17 cellular contexts compared by ENCODE assay signal in the genomic region with DNA sequence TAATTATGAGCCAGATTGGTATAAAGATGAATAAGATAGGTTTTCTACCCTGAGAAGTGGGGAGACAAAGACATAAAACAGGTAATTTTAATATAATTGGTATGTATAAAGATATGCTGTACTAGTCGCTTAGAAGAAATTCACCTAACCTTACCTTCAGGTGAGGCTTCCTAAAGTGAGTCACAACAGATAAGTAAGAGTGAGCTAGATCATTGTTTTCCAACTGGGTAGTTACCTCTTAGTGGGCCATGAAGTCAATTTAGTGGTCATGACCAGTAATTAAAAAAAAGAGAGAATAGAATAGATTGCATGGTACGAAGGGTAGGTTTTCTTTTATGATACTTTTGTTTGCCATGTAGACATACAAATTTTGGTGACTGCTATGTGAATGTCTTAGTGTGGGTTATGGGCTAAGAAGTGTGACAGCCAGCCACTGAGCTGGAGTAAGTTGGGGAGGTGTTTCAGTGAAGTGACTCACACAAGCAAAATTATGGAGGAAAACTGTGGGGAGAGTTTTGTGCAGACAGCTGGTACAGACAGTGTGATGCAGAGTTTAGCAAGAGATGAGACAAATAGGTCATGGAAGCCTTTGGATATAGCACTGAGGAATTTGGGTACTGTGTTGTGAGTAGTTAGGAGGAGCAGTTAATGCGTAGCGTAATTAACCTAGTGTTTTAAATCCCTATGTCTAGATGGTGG. TPM values are rescaled to one million over a fixed set of nuclear protein-coding genes. Genes with fewer than 3 reads are reported as not detected.
DNase-seq lines count a peak whose midpoint lies in the region; ATAC-seq and TF ChIP-seq lines count a peak whose summit lies in the region.
"Had no signal": no experiment of that assay in that cellular context is flagged by ENCODE, and none has a peak within 500 bp of the region (broad histone marks: within the 10 kb centered on the region; RNA-seq: fewer than 3 reads in every experiment).

No MANE protein-coding gene starts in this region.

- H3K79me2 ChIP-seq in GM23248 (ENCODE audit: insufficient read depth), result peaks cover 87% of the 10 kb centered on the region

- H3K27me3 Mint-ChIP-seq in activated naive CD8-positive, alpha-beta T cell treated with anti-CD3 and anti-CD28 coated beads, Interleukin-2, amount 50 U/mL, for 24 hours, result no peaks in the 10 kb centered on the region

- H3K9me3 ChIP-seq in GM23248 (ENCODE audit: low read depth), result no peaks in the 10 kb centered on the region
- H3K9me3 ChIP-seq in mucosa of descending colon, result no peaks in the 10 kb centered on the region
- H3K9me3 ChIP-seq: stomach had no signal

- no peak overlapping the region for H3K9ac ChIP-seq in GM23248
- H3K9ac ChIP-seq: KMS-11 had no signal

- no peaks in the 10 kb centered on the region for H3K9me2 ChIP-seq in GM23248 (ENCODE audit: insufficient read depth)

- peaks cover 36% of the 10 kb centered on the region for H3F3A ChIP-seq in GM23248 (ENCODE audit: insufficient read depth)

- H3K4me2 ChIP-seq in GM23248 (ENCODE audit: unreplicated experiment), result no peak overlapping the region
- H3K4me2 ChIP-seq: KMS-11 had no signal

- no peaks in the 10 kb centered on the region for H4K20me1 ChIP-seq in GM23248 (ENCODE audit: insufficient read depth)

- no peak overlapping the region for H3K4me3 Mint-ChIP-seq in activated naive CD8-positive, alpha-beta T cell treated with anti-CD3 and anti-CD28 coated beads, Interleukin-2, amount 50 U/mL, for 24 hours

- H3K9me3 Mint-ChIP-seq in activated naive CD8-positive, alpha-beta T cell treated with anti-CD3 and anti-CD28 coated beads, Interleukin-2, amount 50 U/mL, for 24 hours, result no peaks in the 10 kb centered on the region

- in situ Hi-C loops in GM23248 (cut with MboI), result no loop called here

- H3K4me3 ChIP-seq in GM23248 (no peak overlapping the region), mucosa of descending colon (no peak overlapping the region)
- H3K4me3 ChIP-seq: stomach had no signal

- intact Hi-C loops in mucosa of descending colon (cut with DNase I, micrococcal nuclease), result no loop called here

- no peak for TF ChIP-seq CTCF in mucosa of descending colon (IDR thresholded peaks at IDR 0.05)

- H3K4me1 Mint-ChIP-seq in activated naive CD8-positive, alpha-beta T cell treated with anti-CD3 and anti-CD28 coated beads, Interleukin-2, amount 50 U/mL, for 24 hours, result peaks cover 44% of the 10 kb centered on the region

- H3K36me3 ChIP-seq in GM23248 (ENCODE audit: low read depth), result peaks cover 42% of the 10 kb centered on the region
- H3K36me3 ChIP-seq in mucosa of descending colon (ENCODE audit: low read depth), result no peaks in the 10 kb centered on the region

- peaks cover 69% of the 10 kb centered on the region for H3K36me3 Mint-ChIP-seq in activated naive CD8-positive, alpha-beta T cell treated with anti-CD3 and anti-CD28 coated beads, Interleukin-2, amount 50 U/mL, for 24 hours (ENCODE audit: low read depth)

- ATAC-seq in activated naive CD8-positive, alpha-beta T cell treated with anti-CD3 and anti-CD28 coated beads, Interleukin-2, amount 50 U/mL, for 24 hours, result peak; percentile 66
- peak; percentile 56 for ATAC-seq in mucosa of descending colon
- ATAC-seq in GM19035 (IDR thresholded peaks at IDR 0.05; ENCODE audit: unreplicated experiment), result no peak

- no peaks in the 10 kb centered on the region for H3K27me3 ChIP-seq in GM23248 (replicated peaks; ENCODE audit: insufficient read depth)
- H3K27me3 ChIP-seq: stomach had no signal

- peaks cover 14% of the 10 kb centered on the region; the same call in 1 of the 2 replicates for H3K4me1 ChIP-seq in GM23248 (ENCODE audit: insufficient read depth)
- H3K4me1 ChIP-seq in mucosa of descending colon (ENCODE audit: low read depth), result peaks cover 17% of the 10 kb centered on the region

- no peak overlapping the region for H2AFZ ChIP-seq in GM23248

- H3K27ac ChIP-seq in GM23248, result peak overlapping the region; percentile 39
- H3K27ac ChIP-seq: C4-2B, KMS-11, stomach had no signal

- DNase-seq in AG20443 (ENCODE audit: low spot score) (peak; percentile 16), GM23248 (peak; percentile 63), mucosa of descending colon (no peak), pons (ENCODE audit: low spot score) (no peak), amniotic stem cell (lab: John Stamatoyannopoulos, UW) (no peak), cerebellum (ENCODE audit: low spot score) (no peak)
- no peak for DNase-seq in activated naive CD8-positive, alpha-beta T cell treated with anti-CD3 and anti-CD28 coated beads, Interleukin-2, amount 50 U/mL, for 24 hours
- DNase-seq: GDM1; mesendoderm; NCI-H2171 treated with DMSO at 0.1 percent for 48 hours; stimulated activated CD4-positive, alpha-beta T cell treated with anti-CD3 and anti-CD28 coated beads, Interleukin-2, amount 100 ng/mL, for 24 hours; stomach; SW 1271 had no signal

- peak overlapping the region; percentile 49 for H3K27ac Mint-ChIP-seq in activated naive CD8-positive, alpha-beta T cell treated with anti-CD3 and anti-CD28 coated beads, Interleukin-2, amount 50 U/mL, for 24 hours

- WGBS in GM23248 (ENCODE audit: low coverage in 1 of 2, low lambda C conversion rate in 2 of 2, missing lambda C conversion rate in 2 of 2), 2 experiments, result 95 to 96% methylated on average over 4 of the region's 4 CpGs

RNA-seq across cellular contexts. Expression of gene TRNT1, which starts 8.2 kb away (rescaled TPM):
- 14.2 and 16.6 TPM in 2 replicates for total RNA-seq in GM23248 (2014; rRNA removed; shearing (Covaris generic))
- polyA plus RNA-seq in GM23248 (2016; fragmentation: Nextera tagmentation; extraction: Ambion mirVana), result 31.1 and 31.4 TPM in 2 replicates
- total RNA-seq in mucosa of descending colon (10 to 100 TPM; 21.5 to 25.1 (median 24.3) TPM), cerebellum (35.6 TPM)

RNA-seq across cellular contexts. Expression of gene IL5RA, which starts 24.7 kb away (rescaled TPM):
- total RNA-seq in GM23248 (2014; rRNA removed; shearing (Covaris generic)), result not detected in 2 replicates
- polyA plus RNA-seq in GM23248 (2016; fragmentation: Nextera tagmentation; extraction: Ambion mirVana), result not detected in 2 replicates
- under 1 TPM; 0.14 to 0.57 (median 0.24) TPM for total RNA-seq in mucosa of descending colon
- total RNA-seq in cerebellum, result 3.1 TPM
- total RNA-seq: pulmonary artery endothelial cell had no signal

RNA-seq across cellular contexts. Expression of gene CRBN, which starts 44.6 kb away (rescaled TPM):
- 48.8 and 69.6 TPM in 2 replicates for total RNA-seq in GM23248 (2014; rRNA removed; shearing (Covaris generic))
- 41.1 and 45.7 TPM in 2 replicates for polyA plus RNA-seq in GM23248 (2016; fragmentation: Nextera tagmentation; extraction: Ambion mirVana)
- 10 to 100 TPM; 35.8 to 65.9 (median 64.8) TPM for total RNA-seq in mucosa of descending colon
- 101 TPM for total RNA-seq in cerebellum

Comparison
In these comparisons a context has a peak if more than half of its experiments do, and no peak if none do; other contexts are left out.
1. DNase-seq: peak in AG20443 (single experiment) and GM23248 (single experiment); none in activated naive CD8-positive, alpha-beta T cell treated with anti-CD3 and anti-CD28 coated beads, Interleukin-2, amount 50 U/mL, for 24 hours (single experiment), mucosa of descending colon (0 of 3), pons (single experiment), amniotic stem cell (single experiment) and cerebellum (single experiment).